8 cellular contexts compared by ENCODE assay signal in genomic region chr7:27745064-27745583, GRCh38. TPM values are rescaled to one million over a fixed set of nuclear protein-coding genes. Genes with fewer than 3 reads are reported as not detected.
A peak's percentile ranks its signal among the peaks of the same experiment; 100 is the strongest.
DNase-seq lines count a peak whose midpoint lies in the region; ATAC-seq and TF ChIP-seq lines count a peak whose summit lies in the region.

No MANE protein-coding gene starts in this region.

- intact Hi-C loops in Right ventricle myocardium inferior (cut with DNase I): loop anchor here (10.0 kb wide), 1 partner anchor 350 kb away; no protein-coding TSS in a partner anchor
- intact Hi-C loops in upper lobe of right lung (cut with DNase I): no loop called here
- intact Hi-C loops in posterior cingulate gyrus (cut with DNase I): loop anchor here (10.0 kb wide), 1 partner anchor 180 kb away; no protein-coding TSS in a partner anchor

- peak; percentile 79 for TF ChIP-seq CTCF in cardiac muscle cell (IDR thresholded peaks at IDR 0.05; ENCODE audit: low read depth, low read length)
- TF ChIP-seq CTCF in VCaP (conservative IDR thresholded peaks at IDR 0.05): peak; percentile 89
- peak; percentile 50 for TF ChIP-seq CTCF in upper lobe of right lung (IDR thresholded peaks at IDR 0.05)

- H3K4me3 ChIP-seq in cardiac muscle cell (no peak overlapping the region), iPS DF 6.9 (ENCODE audit: low read length) (no peak overlapping the region), upper lobe of right lung (no peak overlapping the region)

- H3K4me1 ChIP-seq in cardiac muscle cell (ENCODE audit: low read depth) (peaks cover 12% of the 10 kb centered on the region), iPS DF 6.9 (ENCODE audit: control insufficient read depth, insufficient read depth, low read length) (no peaks in the 10 kb centered on the region), upper lobe of right lung (peaks cover 44% of the 10 kb centered on the region)

- H3K36me3 ChIP-seq in cardiac muscle cell (peaks cover 19% of the 10 kb centered on the region), iPS DF 6.9 (ENCODE audit: control insufficient read depth, insufficient read depth, low read length) (no peaks in the 10 kb centered on the region), upper lobe of right lung (peaks cover 17% of the 10 kb centered on the region)

- DNase-seq in cardiac muscle cell (ENCODE audit: low read depth in 1 of 2, low spot score in 1 of 2) (peak; percentile 54 to 88), Right ventricle myocardium inferior (ENCODE audit: missing footprints) (no peak), LHCN-M2 (ENCODE audit: low read depth) (peak; percentile 81), iPS DF 6.9 (ENCODE audit: low read depth, low spot score) (peak; percentile 18), upper lobe of right lung (no peak), posterior cingulate gyrus (no peak)

- H3K27me3 ChIP-seq in cardiac muscle cell (no peaks in the 10 kb centered on the region), iPS DF 6.9 (ENCODE audit: control insufficient read depth, insufficient read depth, low read length) (no peaks in the 10 kb centered on the region), upper lobe of right lung (no peaks in the 10 kb centered on the region)

- H3K9me3 ChIP-seq in cardiac muscle cell (ENCODE audit: low read depth) (no peaks in the 10 kb centered on the region), iPS DF 6.9 (ENCODE audit: control insufficient read depth, insufficient read depth, low read length) (no peaks in the 10 kb centered on the region), upper lobe of right lung (no peaks in the 10 kb centered on the region)

- H3K27ac ChIP-seq in cardiac muscle cell: no peak overlapping the region
- no peak overlapping the region for H3K27ac ChIP-seq in VCaP
- no peak overlapping the region for H3K27ac ChIP-seq in iPS DF 6.9 (ENCODE audit: low read length)
- H3K27ac ChIP-seq in upper lobe of right lung: no peak overlapping the region

- ATAC-seq in Right ventricle myocardium inferior (no peak), upper lobe of right lung (peak; percentile 56), GM21381 (IDR thresholded peaks at IDR 0.05; ENCODE audit: unreplicated experiment) (no peak)

- WGBS in iPS DF 6.9 (ENCODE audit: insufficient coverage, insufficient read length): no CpG with 5 or more reads among the region's 2 CpGs

RNA-seq across cellular contexts. Expression of gene TAX1BP1, which starts 5.2 kb away (rescaled TPM):
- total RNA-seq in cardiac muscle cell (37.0 and 47.6 TPM in 2 replicates), Right ventricle myocardium inferior (169 TPM), LHCN-M2 (2014; rRNA removed) (108 and 131 TPM in 2 replicates), upper lobe of right lung (109 TPM)
- 91.4 and 96.9 TPM in 2 replicates for polyA plus RNA-seq in cardiac muscle cell
- 93.3 TPM for polyA plus RNA-seq in LHCN-M2 (2012)

Comparison
In these comparisons a context has a peak if more than half of its experiments do, and no peak if none do; other contexts are left out.
1. DNase-seq: peak in cardiac muscle cell (2 of 2), LHCN-M2 (single experiment) and iPS DF 6.9 (single experiment); none in Right ventricle myocardium inferior (single experiment), upper lobe of right lung (single experiment) and posterior cingulate gyrus (0 of 10).
2. Peak in every context shown above with its lines, with median percentiles within 50 percentile points of each other: CTCF ChIP-seq.